Comparison of ENCODE assay signal across 8 cellular contexts in genomic region chr9:137457406-137458193, GRCh38. TPM values are rescaled to one million over a fixed set of nuclear protein-coding genes. Genes with fewer than 3 reads are reported as not detected.
DNase-seq lines count a peak whose midpoint lies in the region; ATAC-seq and TF ChIP-seq lines count a peak whose summit lies in the region.

No MANE protein-coding gene starts in this region.

- H3K27me3 Mint-ChIP-seq in central memory CD8-positive, alpha-beta T cell: no peaks in the 10 kb centered on the region

- peaks cover 34% of the 10 kb centered on the region for H3K4me1 ChIP-seq in ACC112 (ENCODE audit: control insufficient read depth, insufficient read depth, low read length, unreplicated experiment)
- H3K4me1 ChIP-seq in mucosa of descending colon (ENCODE audit: low read depth): peaks cover 34% of the 10 kb centered on the region

- peaks cover 6% of the 10 kb centered on the region for H3K36me3 Mint-ChIP-seq in central memory CD8-positive, alpha-beta T cell (ENCODE audit: insufficient read depth)

- peaks cover 14% of the 10 kb centered on the region for H3K79me2 ChIP-seq in ACC112 (ENCODE audit: control insufficient read depth, insufficient read depth, low read length, unreplicated experiment)

- peak overlapping the region; percentile 77; the same call in 1 of the 2 replicates for H3K27ac ChIP-seq in ACC112 (ENCODE audit: low read depth, low read length)

- TF ChIP-seq CTCF in mucosa of descending colon (IDR thresholded peaks at IDR 0.05): no peak

- H3K9me3 Mint-ChIP-seq in central memory CD8-positive, alpha-beta T cell: no peaks in the 10 kb centered on the region

- H3K36me3 ChIP-seq in ACC112 (ENCODE audit: insufficient read depth, low read length) (peaks cover 5% of the 10 kb centered on the region; the same call in 1 of the 2 replicates), MG63 (peaks cover 17% of the 10 kb centered on the region), mucosa of descending colon (ENCODE audit: low read depth) (no peaks in the 10 kb centered on the region)

- H3K4me1 Mint-ChIP-seq in central memory CD8-positive, alpha-beta T cell: peaks cover 13% of the 10 kb centered on the region

- H3K4me3 ChIP-seq in ACC112 (ENCODE audit: low read depth, low read length) (peak overlapping the region; percentile 98), MG63 (peak overlapping the region; percentile 68), mucosa of descending colon (no peak overlapping the region)

- no peak for ATAC-seq in central memory CD8-positive, alpha-beta T cell (replicated peaks; ENCODE audit: extremely low read depth, poor library complexity, severe bottlenecking)
- no peak for ATAC-seq in mucosa of descending colon
- no peak for ATAC-seq in HG03039 (IDR thresholded peaks at IDR 0.05; ENCODE audit: unreplicated experiment)
- ATAC-seq in GM21825 (IDR thresholded peaks at IDR 0.05; ENCODE audit: unreplicated experiment): no peak
- no peak for ATAC-seq in GM19035 (IDR thresholded peaks at IDR 0.05; ENCODE audit: unreplicated experiment)

- no peak overlapping the region for H2AFZ ChIP-seq in ACC112 (ENCODE audit: low read length, unreplicated experiment)

- DNase-seq in MG63 (no peak), mucosa of descending colon (peak; percentile 31 to 63 (median 46)), GOT3 (lab: John Stamatoyannopoulos, UW) (no peak)
- no peak for DNase-seq in central memory CD8-positive, alpha-beta T cell (ENCODE audit: low spot score in 2 of 2)

- H3K27me3 ChIP-seq in ACC112 (ENCODE audit: insufficient read depth, low read length) (no peaks in the 10 kb centered on the region), MG63 (no peaks in the 10 kb centered on the region)

- no peak overlapping the region for H3K27ac Mint-ChIP-seq in central memory CD8-positive, alpha-beta T cell (ENCODE audit: low read depth)

- intact Hi-C loops in mucosa of descending colon (cut with DNase I, micrococcal nuclease): no loop called here

- H3K4me3 Mint-ChIP-seq in central memory CD8-positive, alpha-beta T cell: peak overlapping the region; percentile 45

- H3K9me3 ChIP-seq in MG63: no peaks in the 10 kb centered on the region
- no peaks in the 10 kb centered on the region for H3K9me3 ChIP-seq in mucosa of descending colon

RNA-seq across cellular contexts. Expression of gene NSMF, which starts 1.5 kb away (rescaled TPM):
- 21.7 and 29.1 TPM in 2 replicates for total RNA-seq in MG63 (2014; rRNA removed; shearing (Covaris generic); ENCODE audit: low replicate concordance)
- 10 to 100 TPM; 30.1 to 48.0 (median 43.4) TPM for total RNA-seq in mucosa of descending colon

RNA-seq across cellular contexts. Expression of gene ENTPD8, which starts 16.4 kb away (rescaled TPM):
- total RNA-seq in MG63 (2014; rRNA removed; shearing (Covaris generic); ENCODE audit: low replicate concordance): not detected in 2 replicates
- total RNA-seq in mucosa of descending colon: 100 to 1,000 TPM in 1 of 3 donors, 10 to 100 TPM in 2; 36.7 to 127 (median 74.8) TPM

RNA-seq across cellular contexts. Expression of gene NOXA1, which starts 34.4 kb away (rescaled TPM):
- total RNA-seq in MG63 (2014; rRNA removed; shearing (Covaris generic); ENCODE audit: low replicate concordance): not detected in 2 replicates
- total RNA-seq in mucosa of descending colon: 10 to 100 TPM; 18.0 to 41.5 (median 27.2) TPM

RNA-seq across cellular contexts. Expression of gene EXD3, which starts 34.6 kb away (rescaled TPM):
- 1.2 TPM in 2 replicates for total RNA-seq in MG63 (2014; rRNA removed; shearing (Covaris generic); ENCODE audit: low replicate concordance)
- 10 to 100 TPM; 39.4 to 56.7 (median 40.1) TPM for total RNA-seq in mucosa of descending colon

Comparison
In these comparisons a context has a peak if more than half of its experiments do, and no peak if none do; other contexts are left out.
1. DNase-seq: peak in mucosa of descending colon (3 of 3); none in MG63 (single experiment), central memory CD8-positive, alpha-beta T cell (0 of 2) and GOT3 (single experiment).
2. RNA of gene ENTPD8, which starts 16.4 kb away (total RNA-seq): 36.7 to 127 TPM in mucosa of descending colon; not detected in MG63; every median in the first group is over 10 times any median in the second.
3. RNA of gene NOXA1, which starts 34.4 kb away (total RNA-seq): 18.0 to 41.5 TPM in mucosa of descending colon; not detected in MG63; every median in the first group is over 10 times any median in the second.